Comparison of ENCODE assay signal across 8 cellular contexts in the genomic region with DNA sequence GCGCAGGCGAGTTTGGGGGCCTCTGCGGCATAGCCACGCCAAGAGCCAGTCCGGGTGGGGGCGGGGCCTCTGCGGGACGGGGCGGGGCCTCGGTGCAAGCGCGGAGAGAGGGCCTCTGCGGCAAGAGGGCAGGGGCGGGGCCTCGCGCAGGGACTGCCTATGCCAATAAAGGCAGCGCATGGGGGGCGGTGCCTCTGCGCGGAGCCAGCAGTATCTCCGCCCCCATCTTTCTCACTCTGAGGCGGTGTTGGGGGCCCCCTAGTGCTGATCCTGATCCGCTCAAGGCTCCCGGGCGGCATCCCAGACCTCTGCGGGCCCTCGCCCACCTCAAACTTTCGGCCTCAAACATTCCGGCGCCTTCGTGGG. TPM values are rescaled to one million over a fixed set of nuclear protein-coding genes. Genes with fewer than 3 reads are reported as not detected.
DNase-seq lines count a peak whose midpoint lies in the region; ATAC-seq, FAIRE-seq and TF ChIP-seq lines count a peak whose summit lies in the region.

No MANE protein-coding gene starts in this region.

- H3K9me3 ChIP-seq in astrocyte (ENCODE audit: insufficient read depth, low read depth, low read length) (no peaks in the 10 kb centered on the region), iPS DF 6.9 (ENCODE audit: control insufficient read depth, insufficient read depth, low read length) (no peaks in the 10 kb centered on the region)

- peaks cover 7% of the 10 kb centered on the region for H3K4me1 Mint-ChIP-seq in T-helper 2 cell treated with Interferon-gamma antibody and Interleukin-4, amounts not matched to agents 5 μg/mL and 100 μg/mL, for 36 hours (ENCODE audit: low read depth)
- peaks cover 43% of the 10 kb centered on the region for H3K4me1 Mint-ChIP-seq in astrocyte (ENCODE audit: low read depth, unreplicated experiment)

- no peak overlapping the region for H3K9ac ChIP-seq in astrocyte (ENCODE audit: low read length)

- peaks cover 45% of the 10 kb centered on the region for H3K4me1 ChIP-seq in astrocyte (ENCODE audit: insufficient read depth, low read length)
- H3K4me1 ChIP-seq in iPS DF 6.9 (ENCODE audit: control insufficient read depth, insufficient read depth, low read length), result peaks cover 9% of the 10 kb centered on the region

- TF ChIP-seq CTCF in GM12874 (IDR thresholded peaks at IDR 0.05; ENCODE audit: insufficient read depth, low read depth, low read length) (peak; percentile 52), astrocyte (IDR thresholded peaks at IDR 0.05; ENCODE audit: insufficient read depth, low read depth, low read length) (no peak)

- no peaks in the 10 kb centered on the region for H3K9me3 Mint-ChIP-seq in T-helper 2 cell treated with Interferon-gamma antibody and Interleukin-4, amounts not matched to agents 5 μg/mL and 100 μg/mL, for 36 hours
- H3K9me3 Mint-ChIP-seq in astrocyte (ENCODE audit: unreplicated experiment), result peaks cover 4% of the 10 kb centered on the region

- H3K4me3 ChIP-seq in astrocyte (ENCODE audit: insufficient read depth, low read depth, low read length) (peak overlapping the region; percentile 24), iPS DF 6.9 (ENCODE audit: low read length) (peak overlapping the region; percentile 13; the same call in 1 of the 2 replicates)

- H3K4me3 Mint-ChIP-seq in T-helper 2 cell treated with Interferon-gamma antibody and Interleukin-4, amounts not matched to agents 5 μg/mL and 100 μg/mL, for 36 hours, result peak overlapping the region; percentile 34
- no peak overlapping the region for H3K4me3 Mint-ChIP-seq in astrocyte (ENCODE audit: unreplicated experiment)

- DNase-seq in T-helper 2 cell treated with Interferon-gamma antibody and Interleukin-4, amounts not matched to agents 5 μg/mL and 100 μg/mL, for 36 hours (ENCODE audit: low spot score), result peak; percentile 80
- peak; percentile 68 for DNase-seq in astrocyte (ENCODE audit: low read depth)
- DNase-seq in iPS DF 6.9 (ENCODE audit: low read depth, low spot score), result peak; percentile 87
- DNase-seq in stimulated activated CD4-positive, alpha-beta T cell treated with anti-CD3 and anti-CD28 coated beads, Interleukin-15, amount 100 ng/mL, for 24 hours, result peak; percentile 92
- no peak for DNase-seq in SHP77 treated with DMSO at 0.1 percent for 48 hours (lab: John Stamatoyannopoulos, UW)
- DNase-seq in HuH-7 (ENCODE audit: low spot score), result no peak

- peak overlapping the region; percentile 79 for H3K4me2 ChIP-seq in astrocyte (ENCODE audit: low read length)

- H2AFZ ChIP-seq in astrocyte (ENCODE audit: low read depth, low read length), result peak overlapping the region; percentile 83

- H3K36me3 Mint-ChIP-seq in T-helper 2 cell treated with Interferon-gamma antibody and Interleukin-4, amounts not matched to agents 5 μg/mL and 100 μg/mL, for 36 hours (ENCODE audit: low read depth), result peaks cover 1% of the 10 kb centered on the region
- no peaks in the 10 kb centered on the region for H3K36me3 Mint-ChIP-seq in astrocyte (ENCODE audit: low read depth, unreplicated experiment)

- peaks cover 70% of the 10 kb centered on the region for H3K27me3 Mint-ChIP-seq in T-helper 2 cell treated with Interferon-gamma antibody and Interleukin-4, amounts not matched to agents 5 μg/mL and 100 μg/mL, for 36 hours (ENCODE audit: low read depth)
- peaks cover 27% of the 10 kb centered on the region for H3K27me3 Mint-ChIP-seq in astrocyte (ENCODE audit: low read depth, unreplicated experiment)

- no peak overlapping the region for H3K27ac ChIP-seq in astrocyte (ENCODE audit: low read depth, low read length)
- H3K27ac ChIP-seq in iPS DF 6.9 (ENCODE audit: low read length), result no peak overlapping the region

- ATAC-seq in HG03066 (IDR thresholded peaks at IDR 0.05; ENCODE audit: low read depth, unreplicated experiment), result peak; percentile 64

- H3K36me3 ChIP-seq in astrocyte (ENCODE audit: insufficient read depth, low read length), result no peaks in the 10 kb centered on the region
- H3K36me3 ChIP-seq in iPS DF 6.9 (ENCODE audit: control insufficient read depth, insufficient read depth, low read length), result no peaks in the 10 kb centered on the region

- H3K27ac Mint-ChIP-seq in T-helper 2 cell treated with Interferon-gamma antibody and Interleukin-4, amounts not matched to agents 5 μg/mL and 100 μg/mL, for 36 hours, result no peak overlapping the region
- no peak overlapping the region for H3K27ac Mint-ChIP-seq in astrocyte (ENCODE audit: unreplicated experiment)

- FAIRE-seq in astrocyte (lab: Jason Lieb, UNC), result no peak

- H3K79me2 ChIP-seq in astrocyte (ENCODE audit: insufficient read depth, low read length), result no peaks in the 10 kb centered on the region

- H3K27me3 ChIP-seq in astrocyte (ENCODE audit: insufficient read depth, low read length) (peaks cover 20% of the 10 kb centered on the region), iPS DF 6.9 (ENCODE audit: control insufficient read depth, insufficient read depth, low read length) (peaks cover 2% of the 10 kb centered on the region; the same call in 1 of the 2 replicates)

- no peaks in the 10 kb centered on the region for H4K20me1 ChIP-seq in astrocyte (ENCODE audit: insufficient read depth, low read length)

- no CpG with 5 or more reads among the region's 31 CpGs for WGBS in iPS DF 6.9 (ENCODE audit: insufficient coverage, insufficient read length)

RNA-seq across cellular contexts. Expression of gene GPRIN1, which starts 9.2 kb away (rescaled TPM):
- 6.8 and 8.2 TPM in 2 replicates for total RNA-seq in astrocyte

RNA-seq across cellular contexts. Expression of gene SNCB, which starts 11.1 kb away (rescaled TPM):
- 2.7 and 3.4 TPM in 2 replicates for total RNA-seq in astrocyte

RNA-seq across cellular contexts. Expression of gene EIF4E1B, which starts 11.3 kb away (rescaled TPM):
- total RNA-seq in astrocyte, result not detected in 2 replicates

RNA-seq across cellular contexts. Expression of gene TSPAN17, which starts 28.1 kb away (rescaled TPM):
- total RNA-seq in astrocyte, result 56.5 and 57.2 TPM in 2 replicates

Comparison
In these comparisons a context has a peak if more than half of its experiments do, and no peak if none do; other contexts are left out.
1. DNase-seq: peak in T-helper 2 cell treated with Interferon-gamma antibody and Interleukin-4, amounts not matched to agents 5 μg/mL and 100 μg/mL, for 36 hours (single experiment), astrocyte (single experiment), iPS DF 6.9 (single experiment) and stimulated activated CD4-positive, alpha-beta T cell treated with anti-CD3 and anti-CD28 coated beads, Interleukin-15, amount 100 ng/mL, for 24 hours (single experiment); none in SHP77 treated with DMSO at 0.1 percent for 48 hours (single experiment) and HuH-7 (single experiment).